23 cellular contexts compared by ENCODE assay signal in the genomic region with DNA sequence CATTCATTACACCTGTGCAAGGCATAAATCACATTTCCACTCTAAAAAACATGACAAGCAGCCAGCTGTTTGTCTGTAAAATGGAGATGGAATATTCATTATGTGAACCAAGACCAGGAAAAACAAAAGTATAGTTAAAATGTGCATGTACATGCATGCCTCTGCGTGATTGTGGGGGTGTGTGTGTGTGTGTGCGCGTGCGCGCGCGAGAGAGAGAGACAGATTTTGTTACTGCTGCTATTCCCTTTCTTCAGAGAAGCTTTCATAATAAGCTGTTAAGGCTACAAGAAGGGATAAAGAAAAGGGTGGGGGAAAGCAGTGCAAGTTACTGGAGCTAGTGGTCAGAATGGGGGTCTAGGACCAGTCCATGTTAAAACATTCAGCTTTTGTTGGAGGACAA.
DNase-seq lines count a peak whose midpoint lies in the region; FAIRE-seq and TF ChIP-seq lines count a peak whose summit lies in the region.
"Had no signal": no experiment of that assay in that cellular context is flagged by ENCODE, and none has a peak within 500 bp of the region (broad histone marks: within the 10 kb centered on the region; RNA-seq: fewer than 3 reads in every experiment).

No MANE protein-coding gene starts in this region.

- H3K79me2 ChIP-seq in endothelial cell of umbilical vein (ENCODE audit: control insufficient read depth, insufficient read depth, low read length), result no peaks in the 10 kb centered on the region

- DNase-seq in NCI-H2171 treated with DMSO at 0.1 percent for 48 hours (lab: John Stamatoyannopoulos, UW), result peak; percentile 72
- no peak for DNase-seq in NCI-H2171 (lab: John Stamatoyannopoulos, UW)
- peak; percentile 21 for DNase-seq in NCI-H69 (lab: John Stamatoyannopoulos, UW)
- no peak for DNase-seq in endothelial cell of umbilical vein (ENCODE audit: low read depth, low spot score)
- DNase-seq in urothelium cell line (ENCODE audit: low spot score), result no peak
- no peak for DNase-seq in KG1 (lab: John Stamatoyannopoulos, UW)
- DNase-seq in DMS114 treated with DMSO at 0.1 percent for 48 hours (lab: John Stamatoyannopoulos, UW; ENCODE audit: unreplicated experiment), result no peak
- no peak for DNase-seq in SW 1271 (lab: John Stamatoyannopoulos, UW)
- DNase-seq: AML-193; CD4-positive, alpha-beta T cell; DMS53; HFFc6; IMR-90; NCI-H1092; NCI-H146; NCI-H2029 treated with DMSO at 0.1 percent for 48 hours; NCI-H446 treated with DMSO at 0.1 percent for 48 hours; NCI-H526; SHP77 treated with DMSO at 0.1 percent for 48 hours had no signal

- intact Hi-C loops in endothelial cell of umbilical vein (cut with micrococcal nuclease), result no loop called here

- H3K9ac ChIP-seq in endothelial cell of umbilical vein (replicated peaks; ENCODE audit: extremely low read depth, insufficient read depth, low read length), result no peak overlapping the region
- H3K9ac ChIP-seq: BLaER1 treated with 17β-estradiol and CSF1 and Interleukin-3, amounts not matched to agents 10 nM and 100 nM had no signal

- H2AFZ ChIP-seq in endothelial cell of umbilical vein (ENCODE audit: low read depth, low read length), result no peak overlapping the region

- H3K9me1 ChIP-seq in endothelial cell of umbilical vein (replicated peaks; ENCODE audit: control insufficient read depth, extremely low read depth, insufficient read depth, low read length), result no peaks in the 10 kb centered on the region

- POLR2A ChIA-PET in endothelial cell of umbilical vein (lab: Charles Lee), result no interaction called here

- H3K4me2 ChIP-seq in endothelial cell of umbilical vein (ENCODE audit: insufficient read depth, low read length), result no peak overlapping the region
- H3K4me2 ChIP-seq: BLaER1 treated with 17β-estradiol and CSF1 and Interleukin-3, amounts not matched to agents 10 nM and 100 nM; GM23338 had no signal

- no peaks in the 10 kb centered on the region for H4K20me1 ChIP-seq in endothelial cell of umbilical vein (replicated peaks; ENCODE audit: control insufficient read depth, extremely low read depth, insufficient read depth, low read length)
- H4K20me1 ChIP-seq: BLaER1 treated with 17β-estradiol and CSF1 and Interleukin-3, amounts not matched to agents 10 nM and 100 nM had no signal

- no peaks in the 10 kb centered on the region for H3K9me3 ChIP-seq in endothelial cell of umbilical vein (replicated peaks; ENCODE audit: control insufficient read depth, insufficient read depth, low read length)
- H3K9me3 ChIP-seq: HAP-1 had no signal

- no peaks in the 10 kb centered on the region for H3K4me1 ChIP-seq in endothelial cell of umbilical vein (ENCODE audit: control insufficient read depth, extremely low read depth, insufficient read depth, low read length)
- H3K4me1 ChIP-seq: BLaER1 treated with 17β-estradiol and CSF1 and Interleukin-3, amounts not matched to agents 10 nM and 100 nM; HAP-1 had no signal

- peak; percentile 86 for FAIRE-seq in endothelial cell of umbilical vein (lab: Jason Lieb, UNC)
- peak; percentile 99 for FAIRE-seq in urothelium cell line (lab: Jason Lieb, UNC)
- FAIRE-seq: A204.1 had no signal

- dilution Hi-C loops in endothelial cell of umbilical vein (cut with MboI; ENCODE audit: extremely low pct_ligation_motif_present, low sequenced_read_pairs), result no loop called here

- H3K4me3 ChIP-seq in endothelial cell of umbilical vein (replicated peaks in 1 of 3; ENCODE audit: insufficient read depth in 1 of 3, low read depth in 1 of 3, low read length in 3 of 3), result no peak overlapping the region
- H3K4me3 ChIP-seq: BLaER1 treated with 17β-estradiol and CSF1 and Interleukin-3, amounts not matched to agents 10 nM and 100 nM; GM23338; HAP-1 had no signal

- no peak overlapping the region for H3K27ac ChIP-seq in endothelial cell of umbilical vein (ENCODE audit: insufficient read depth, low read depth, low read length)
- H3K27ac ChIP-seq: BLaER1 treated with 17β-estradiol and CSF1 and Interleukin-3, amounts not matched to agents 10 nM and 100 nM had no signal

- H3K36me3 ChIP-seq in endothelial cell of umbilical vein (ENCODE audit: control insufficient read depth in 2 of 2, extremely low read depth in 1 of 2, insufficient read depth in 2 of 2, low read length in 2 of 2), result no peaks in the 10 kb centered on the region
- H3K36me3 ChIP-seq: BLaER1 treated with 17β-estradiol and CSF1 and Interleukin-3, amounts not matched to agents 10 nM and 100 nM; HAP-1 had no signal

- CTCF ChIA-PET in endothelial cell of umbilical vein (lab: Charles Lee), result interaction anchor here (1.2 kb wide), 1 partner anchor 10 kb away, joined by 4 read pairs; no protein-coding TSS in a partner anchor

- no peak for TF ChIP-seq CTCF in endothelial cell of umbilical vein (IDR thresholded peaks at IDR 0.05; ENCODE audit: extremely low read depth in 1 of 2, insufficient read depth in 1 of 2, low read depth in 1 of 2, low read length in 2 of 2)

- no peak for TF ChIP-seq POLR2A in endothelial cell of umbilical vein (IDR thresholded peaks at IDR 0.05; ENCODE audit: low read depth, low read length)

- no TSS peak for BruUV-seq in endothelial cell of umbilical vein (replicated peaks; lab: Mats Ljungman, UMichigan)

- peaks cover 2 to 7% of the 10 kb centered on the region in 2 experiments for H3K27me3 ChIP-seq in endothelial cell of umbilical vein (ENCODE audit: control insufficient read depth in 2 of 2, insufficient read depth in 2 of 2, low read length in 2 of 2)
- H3K27me3 ChIP-seq: BLaER1 treated with 17β-estradiol and CSF1 and Interleukin-3, amounts not matched to agents 10 nM and 100 nM had no signal

TF ChIP-seq in endothelial cell of umbilical vein, 7 proteins besides CTCF, POLR2A, EP300 and RAD21:
- TF ChIP-seq JUN (IDR thresholded peaks at IDR 0.05; ENCODE audit: borderline replicate concordance, insufficient read depth, insufficient read length, low read depth) (no peak), FOS (IDR thresholded peaks at IDR 0.05; ENCODE audit: borderline replicate concordance, insufficient read depth, low read length) (no peak), POLR2AphosphoS5 (IDR thresholded peaks at IDR 0.05; ENCODE audit: insufficient read depth, low read depth, low read length) (no peak), MYC (IDR thresholded peaks at IDR 0.05; ENCODE audit: low read depth, low read length) (no peak), EZH2 (IDR thresholded peaks at IDR 0.05; ENCODE audit: borderline replicate concordance, low read depth, low read length, severe bottlenecking) (no peak), GATA2 (IDR thresholded peaks at IDR 0.05; ENCODE audit: insufficient read depth, insufficient read length, low read depth, low read length) (no peak)
- TF ChIP-seq, protein P1, sequence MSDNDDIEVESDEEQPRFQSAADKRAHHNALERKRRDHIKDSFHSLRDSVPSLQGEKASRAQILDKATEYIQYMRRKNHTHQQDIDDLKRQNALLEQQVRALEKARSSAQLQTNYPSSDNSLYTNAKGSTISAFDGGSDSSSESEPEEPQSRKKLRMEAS (IDR thresholded peaks at IDR 0.05; ENCODE audit: insufficient read depth, insufficient read length), result no peak
TF ChIP-seq in endothelial cell of umbilical vein: peak in this region for 0.

Comparison
In these comparisons a context has a peak if more than half of its experiments do, and no peak if none do; other contexts are left out.
1. DNase-seq: peak in NCI-H2171 treated with DMSO at 0.1 percent for 48 hours (single experiment) and NCI-H69 (single experiment); none in NCI-H2171 (single experiment), endothelial cell of umbilical vein (single experiment), urothelium cell line (single experiment), KG1 (single experiment), DMS114 treated with DMSO at 0.1 percent for 48 hours (single experiment) and SW 1271 (0 of 2).